ENCODE assay signal across 7 cellular contexts in the genomic region with DNA sequence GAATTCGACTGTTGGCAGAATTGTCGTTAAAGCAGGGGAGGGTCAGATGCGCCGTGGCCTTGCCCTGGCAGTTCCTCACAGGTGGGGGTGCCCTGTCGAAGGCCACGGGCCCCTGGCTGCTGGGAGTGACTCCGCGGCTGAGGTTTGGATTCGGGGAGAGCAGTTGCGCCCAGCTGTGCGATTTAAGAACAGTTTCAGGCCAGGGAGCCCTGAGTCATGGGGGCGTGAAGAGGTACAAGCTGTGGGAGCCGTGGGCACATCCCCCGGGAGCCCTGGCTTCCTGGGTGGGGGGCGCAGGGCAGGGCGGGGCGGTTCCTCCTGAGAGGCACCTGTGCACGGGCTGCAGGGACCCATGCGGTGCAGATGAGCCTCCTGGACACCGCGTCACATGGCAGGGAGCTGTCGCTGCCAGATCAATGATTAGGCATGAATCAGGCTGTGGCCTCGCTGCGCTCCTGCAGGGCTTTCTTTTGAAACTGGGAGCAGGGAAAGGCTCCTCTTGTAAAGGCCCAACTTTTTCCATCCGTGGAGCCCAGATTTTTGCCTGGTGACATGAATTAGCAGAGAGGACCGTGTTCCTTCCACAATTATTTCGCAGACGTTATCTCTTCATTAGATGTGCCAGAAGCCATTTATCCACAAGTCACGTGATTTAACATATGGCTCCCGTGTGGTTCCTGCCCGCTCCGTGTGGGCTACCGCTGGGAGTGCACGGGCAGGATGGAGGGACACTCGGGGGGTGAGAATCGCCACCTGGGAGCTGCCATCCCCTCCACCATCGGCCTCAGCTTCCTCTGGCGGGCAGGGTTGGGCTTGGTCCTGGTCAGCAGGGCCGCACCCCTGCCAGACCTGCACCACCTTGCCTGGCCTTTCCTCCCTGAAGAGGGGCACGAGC. TPM values are rescaled to one million over a fixed set of nuclear protein-coding genes. Genes with fewer than 3 reads are reported as not detected.
DNase-seq lines count a peak whose midpoint lies in the region; ATAC-seq, FAIRE-seq and TF ChIP-seq lines count a peak whose summit lies in the region.

No MANE protein-coding gene starts in this region.

- intact Hi-C loops in MCF 10A (cut with micrococcal nuclease): loop anchor here (1.0 kb wide), 1 partner anchor 48 kb away; no protein-coding TSS in a partner anchor
- intact Hi-C loops in kidney (cut with DNase I): no loop called here

- H3K27ac ChIP-seq in RWPE1: peak overlapping the region; percentile 81
- peak overlapping the region; percentile 81 to 90 for H3K27ac ChIP-seq in kidney (ENCODE audit: low read depth in 2 of 2, low read length in 2 of 2)

- peak overlapping the region; percentile 69 for H3K27ac Mint-ChIP-seq in MCF 10A (ENCODE audit: low read depth, unreplicated experiment)

- H3K4me3 Mint-ChIP-seq in MCF 10A (ENCODE audit: unreplicated experiment): peak overlapping the region; percentile 81

- peak overlapping the region; percentile 55 to 74 for H3K9ac ChIP-seq in kidney (ENCODE audit: low read length in 2 of 2)

- no peaks in the 10 kb centered on the region for H3K9me3 Mint-ChIP-seq in MCF 10A (ENCODE audit: unreplicated experiment)

- ATAC-seq in HG03039 (IDR thresholded peaks at IDR 0.05; ENCODE audit: unreplicated experiment): peak; percentile 6

- H3K27me3 Mint-ChIP-seq in MCF 10A (ENCODE audit: insufficient read depth, unreplicated experiment): no peaks in the 10 kb centered on the region

- H3K4me1 Mint-ChIP-seq in MCF 10A (ENCODE audit: insufficient read depth, unreplicated experiment): peaks cover 11% of the 10 kb centered on the region

- TF ChIP-seq CTCF in GM12875 (IDR thresholded peaks at IDR 0.05; ENCODE audit: borderline replicate concordance, insufficient read depth, low read depth, low read length) (no peak), RWPE1 (conservative IDR thresholded peaks at IDR 0.05; ENCODE audit: low read depth) (no peak), MCF 10A (IDR thresholded peaks at IDR 0.05; ENCODE audit: unreplicated experiment) (no peak), kidney (IDR thresholded peaks at IDR 0.05; ENCODE audit: borderline replicate concordance, extremely low read depth, insufficient read depth) (no peak)

- DNase-seq in RWPE1 (ENCODE audit: low spot score) (no peak), MCF 10A (ENCODE audit: unreplicated experiment) (peak; percentile 53), kidney (peak; percentile 85), GDM1 (lab: John Stamatoyannopoulos, UW) (no peak)
- DNase-seq in stimulated activated CD8-positive, alpha-beta memory T cell treated with anti-CD3 and anti-CD28 coated beads, Interleukin-4, amount 100 ng/mL, for 48 hours: peak; percentile 64

- H3K4me3 ChIP-seq in GM12875 (ENCODE audit: low read depth, low read length) (peak overlapping the region; percentile 35), kidney (ENCODE audit: low read length in 2 of 2) (peak overlapping the region; percentile 60 to 62)

- no peaks in the 10 kb centered on the region for H3K36me3 ChIP-seq in kidney (ENCODE audit: control insufficient read depth in 1 of 2, insufficient read depth in 2 of 2, low read length in 2 of 2)

- no peaks in the 10 kb centered on the region for H3K36me3 Mint-ChIP-seq in MCF 10A (ENCODE audit: insufficient read depth, unreplicated experiment)

- H3K4me1 ChIP-seq in kidney (ENCODE audit: control insufficient read depth in 1 of 2, insufficient read depth in 1 of 2, low read depth in 1 of 2, low read length in 2 of 2): peaks cover 6 to 39% of the 10 kb centered on the region in 2 donors

- FAIRE-seq in kidney (lab: Jason Lieb, UNC): no peak

- CTCF ChIA-PET in RWPE1 (lab: Yijun Ruan, JAX): interaction anchor here (1.3 to 2.6 kb wide), 3 partner anchors 10 to 49 kb away, joined by 4 to 13 read pairs (median 8); no protein-coding TSS in a partner anchor
- CTCF ChIA-PET in MCF 10A (lab: Yijun Ruan, JAX): interaction anchor here (1.1 to 2.4 kb wide), 3 partner anchors 21 to 56 kb away, joined by 5 to 9 read pairs (median 6); no protein-coding TSS in a partner anchor

- POLR2A ChIA-PET in RWPE1 (lab: Yijun Ruan, JAX; ENCODE audit: low non-redundant PET): interaction anchor here (0.6 to 1.5 kb wide), 5 partner anchors 8 to 120 kb away, joined by 3 to 6 read pairs (median 4); no protein-coding TSS in a partner anchor
- POLR2A ChIA-PET in MCF 10A (lab: Yijun Ruan, JAX): interaction anchor here (0.5 to 2.6 kb wide), 4 partner anchors 21 to 173 kb away, joined by 3 to 17 read pairs (median 10); no protein-coding TSS in a partner anchor

- H3K9me3 ChIP-seq in kidney (ENCODE audit: control insufficient read depth in 1 of 2, low read length in 2 of 2): no peaks in the 10 kb centered on the region

- BruUV-seq in MCF 10A (replicated peaks; lab: Mats Ljungman, UMichigan): TSS peak; percentile 35

RNA-seq across cellular contexts. Expression of a gene that starts 0.9 kb away (rescaled TPM):
- total RNA-seq in MCF 10A (2022): 10.0 and 13.0 TPM in 2 replicates
- 24.3 TPM for total RNA-seq in kidney
- 12.9 TPM for polyA plus RNA-seq in kidney (ENCODE audit: insufficient read depth, low read depth, low replicate concordance)

Comparison
In these comparisons a context has a peak if more than half of its experiments do, and no peak if none do; other contexts are left out.
1. DNase-seq: peak in MCF 10A (single experiment), kidney (single experiment) and stimulated activated CD8-positive, alpha-beta memory T cell treated with anti-CD3 and anti-CD28 coated beads, Interleukin-4, amount 100 ng/mL, for 48 hours (single experiment); none in RWPE1 (single experiment) and GDM1 (single experiment).